ENCODE assay signal across 2 cellular contexts in genomic region chr15:74200394-74200793, GRCh38.
A peak's percentile ranks its signal among the peaks of the same experiment; 100 is the strongest.
TF ChIP-seq lines count a peak whose summit lies in the region.

No MANE protein-coding gene starts in this region.

TF ChIP-seq in A549, 52 proteins besides CTCF, POLR2A, EP300 and RAD21 (continues in another document):
- no peak for TF ChIP-seq ZC3H11A (IDR thresholded peaks at IDR 0.05)
- no peak for TF ChIP-seq ZFP36 (IDR thresholded peaks at IDR 0.05; ENCODE audit: borderline replicate concordance, partially characterized antibody)
- TF ChIP-seq TFCP2L1 (CRISPR knock-in tag; IDR thresholded peaks at IDR 0.05) = no peak
- TF ChIP-seq GATA3 (IDR thresholded peaks at IDR 0.05; ENCODE audit: borderline replicate concordance) = peak; percentile 59; the same call in 1 of the 2 replicates
- TF ChIP-seq ZNF302 (CRISPR knock-in tag; IDR thresholded peaks at IDR 0.05) = no peak
- no peak for TF ChIP-seq E2F6 (IDR thresholded peaks at IDR 0.05; ENCODE audit: borderline replicate concordance, low read depth)
- peak; percentile 77 to 95 for TF ChIP-seq CEBPB (IDR thresholded peaks at IDR 0.05)
- no peak for TF ChIP-seq HMGXB4 (CRISPR knock-in tag; IDR thresholded peaks at IDR 0.05; ENCODE audit: borderline replicate concordance)
- TF ChIP-seq HOXB13 (CRISPR knock-in tag; IDR thresholded peaks at IDR 0.05; ENCODE audit: low read depth) = no peak
- peak; percentile 72; the same call in 1 of the 2 replicates for TF ChIP-seq RARB (CRISPR knock-in tag; IDR thresholded peaks at IDR 0.05)
- TF ChIP-seq NPAS2 (CRISPR knock-in tag; IDR thresholded peaks at IDR 0.05; ENCODE audit: borderline replicate concordance) = no peak
- TF ChIP-seq TP53 (CRISPR knock-in tag; IDR thresholded peaks at IDR 0.05) = no peak
- no peak for TF ChIP-seq REST (IDR thresholded peaks at IDR 0.05)
- no peak for TF ChIP-seq POLR2AphosphoS2 (conservative IDR thresholded peaks at IDR 0.05; ENCODE audit: low read length)
- no peak for TF ChIP-seq SMC3 (IDR thresholded peaks at IDR 0.05)
- TF ChIP-seq MYC (IDR thresholded peaks at IDR 0.05; ENCODE audit: borderline replicate concordance, low read length) = no peak
- 0 out of 2 replicates have a peak, but pooled peaks have one; percentile 42 for TF ChIP-seq ESRRA (IDR thresholded peaks at IDR 0.05; ENCODE audit: borderline replicate concordance, low read length)
- no peak for TF ChIP-seq CBX8 (IDR thresholded peaks at IDR 0.05)
- TF ChIP-seq CBX2 (IDR thresholded peaks at IDR 0.05; ENCODE audit: borderline replicate concordance, low read depth) = no peak
- TF ChIP-seq HOXA7 (CRISPR knock-in tag; IDR thresholded peaks at IDR 0.05) = no peak
- no peak for TF ChIP-seq CHD2 (IDR thresholded peaks at IDR 0.05; ENCODE audit: low read length, partially characterized antibody)
- TF ChIP-seq HDAC2 (IDR thresholded peaks at IDR 0.05) = no peak
- no peak for TF ChIP-seq KDM1A (IDR thresholded peaks at IDR 0.05; ENCODE audit: low read depth)
- TF ChIP-seq EHMT2 (IDR thresholded peaks at IDR 0.05; ENCODE audit: low read depth) = no peak
- TF ChIP-seq BCL3 (IDR thresholded peaks at IDR 0.05) = no peak
- no peak for TF ChIP-seq HOXB5 (CRISPR knock-in tag; IDR thresholded peaks at IDR 0.05)
- TF ChIP-seq MAX (IDR thresholded peaks at IDR 0.05) = peak; percentile 35
- no peak for TF ChIP-seq PBX3 (IDR thresholded peaks at IDR 0.05)
- no peak for TF ChIP-seq ZSCAN20 (CRISPR knock-in tag; IDR thresholded peaks at IDR 0.05)

TF ChIP-seq in IMR-90, 13 proteins besides CTCF, POLR2A, EP300 and RAD21:
- peak; percentile 43; the same call in 1 of the 2 replicates for TF ChIP-seq FOS (IDR thresholded peaks at IDR 0.05; ENCODE audit: low read depth, low read length)
- peak; percentile 94 for TF ChIP-seq CEBPB (IDR thresholded peaks at IDR 0.05; ENCODE audit: low read depth, low read length)
- no peak for TF ChIP-seq CHD1 (IDR thresholded peaks at IDR 0.05; ENCODE audit: low read depth, low read length)
